In genomic region chr19:47547175-47547574, GRCh38 we compare ENCODE assay signal across 25 cellular contexts. TPM values are rescaled to one million over a fixed set of nuclear protein-coding genes. Genes with fewer than 3 reads are reported as not detected.
"Had no signal": no experiment of that assay in that cellular context is flagged by ENCODE, and none has a peak within 500 bp of the region (broad histone marks: within the 10 kb centered on the region; RNA-seq: fewer than 3 reads in every experiment).

No MANE protein-coding gene starts in this region.

- H3K9ac ChIP-seq: KMS-11, SK-N-SH had no signal

- H3K27ac ChIP-seq: KMS-11, RWPE1 had no signal

- DNase-seq: Kasumi-1; MM.1S; NCI-H1092 treated with DMSO at 0.1 percent for 48 hours; NCI-H1436; NCI-H187; NCI-H2029; NCI-H2081 treated with DMSO at 0.1 percent for 48 hours; NCI-H2171; NCI-H226; NCI-H446; NCI-H510A; NCI-H524 treated with DMSO at 0.1 percent for 48 hours; NCI-H69; NCI-H774; NK-92 treated with Interleukin-12 subunit alpha and Interleukin-12 subunit beta, amount 100 ng/mL, for 24 hours; PC-3; SHP77; SK-N-SH; SW 1271 had no signal

- H3K9me3 ChIP-seq: SK-N-SH had no signal

- ATAC-seq: Panc1, PC-3 had no signal

- H3K4me2 ChIP-seq: KMS-11, SK-N-SH had no signal

RNA-seq across cellular contexts. Expression of gene ZNF541, which starts 25.8 kb away (rescaled TPM):
- total RNA-seq: HT1080, OCI-LY7, PC-3, SK-MEL-5 had no signal
